Comparison of ENCODE assay signal across 39 cellular contexts in genomic region chr4:71771613-71772012, GRCh38. TPM values are rescaled to one million over a fixed set of nuclear protein-coding genes. Genes with fewer than 3 reads are reported as not detected.
"Had no signal": no experiment of that assay in that cellular context is flagged by ENCODE, and none has a peak within 500 bp of the region (broad histone marks: within the 10 kb centered on the region; RNA-seq: fewer than 3 reads in every experiment).

No MANE protein-coding gene starts in this region.

- H3K9me3 Mint-ChIP-seq: activated CD4-positive, alpha-beta memory T cell treated with anti-CD3 and anti-CD28 coated beads for 36 hours; activated CD4-positive, alpha-beta T cell treated with anti-CD3 and anti-CD28 coated beads, Interleukin-2, amount 10 ng/mL, durations not matched to agents 24 days and 14 days; activated naive CD4-positive, alpha-beta T cell treated with anti-CD3 and anti-CD28 coated beads, Interleukin-2, amount 10 ng/mL, durations not matched to agents 7 days and 5 days; activated naive CD4-positive, alpha-beta T cell treated with anti-CD3 and anti-CD28 coated beads, Interleukin-2, amount 50 U/mL, for 72 hours; activated naive CD8-positive, alpha-beta T cell treated with anti-CD3 and anti-CD28 coated beads, Interleukin-2, amount 10 ng/mL, durations not matched to agents 7 days and 5 days; activated T-helper 1 cell treated with anti-CD3 and anti-CD28 coated beads, Interleukin-12 subunit alpha, Interleukin-12 subunit beta, Interleukin-2, Interleukin-4 antibody, amounts not matched to agents 30 ng/mL and 10 ng/mL and 1 ng/mL, durations not matched to agents 14 hours and 24 hours and 36 hours; activated T-helper 2 cell treated with anti-CD3 and anti-CD28 coated beads, Interferon-gamma antibody, Interleukin-2, Interleukin-4, amounts not matched to agents 10 μg/mL and 5 μg/mL and 100 μg/mL, durations not matched to agents 14 hours and 24 hours and 36 hours; brain; effector memory CD8-positive, alpha-beta T cell had no signal

- H3K36me3 Mint-ChIP-seq: activated CD4-positive, alpha-beta memory T cell treated with anti-CD3 and anti-CD28 coated beads for 36 hours; activated CD8-positive, alpha-beta memory T cell treated with anti-CD3 and anti-CD28 coated beads, Interleukin-2, amount 10 ng/mL, durations not matched to agents 7 days and 5 days; activated naive CD4-positive, alpha-beta T cell treated with anti-CD3 and anti-CD28 coated beads, Interleukin-2, amount 10 ng/mL, durations not matched to agents 7 days and 5 days; activated naive CD4-positive, alpha-beta T cell treated with anti-CD3 and anti-CD28 coated beads, Interleukin-2, amount 50 U/mL, for 72 hours; activated naive CD8-positive, alpha-beta T cell treated with anti-CD3 and anti-CD28 coated beads, Interleukin-2, amount 10 ng/mL, durations not matched to agents 7 days and 5 days; brain had no signal

- H3K27ac Mint-ChIP-seq: activated CD4-positive, alpha-beta memory T cell treated with anti-CD3 and anti-CD28 coated beads for 36 hours; activated CD4-positive, alpha-beta T cell treated with anti-CD3 and anti-CD28 coated beads for 36 hours; activated CD4-positive, alpha-beta T cell treated with anti-CD3 and anti-CD28 coated beads, Interleukin-2, amount 10 ng/mL, durations not matched to agents 24 days and 14 days; activated CD8-positive, alpha-beta memory T cell treated with anti-CD3 and anti-CD28 coated beads, Interleukin-2, amount 10 ng/mL, durations not matched to agents 7 days and 5 days; activated CD8-positive, alpha-beta T cell treated with anti-CD3 and anti-CD28 coated beads, Interleukin-2, amount 10 ng/mL, durations not matched to agents 7 days and 5 days; activated naive CD4-positive, alpha-beta T cell treated with anti-CD3 and anti-CD28 coated beads, Interleukin-2, amount 10 ng/mL, durations not matched to agents 7 days and 5 days; activated naive CD4-positive, alpha-beta T cell treated with anti-CD3 and anti-CD28 coated beads, Interleukin-2, amount 50 U/mL, for 72 hours; activated naive CD8-positive, alpha-beta T cell treated with anti-CD3 and anti-CD28 coated beads, Interleukin-2, amount 10 ng/mL, durations not matched to agents 7 days and 5 days; activated T-helper 1 cell treated with anti-CD3 and anti-CD28 coated beads, Interleukin-12 subunit alpha, Interleukin-12 subunit beta, Interleukin-2, Interleukin-4 antibody, amounts not matched to agents 30 ng/mL and 10 ng/mL and 1 ng/mL, durations not matched to agents 14 hours and 24 hours and 36 hours; activated T-helper 2 cell treated with anti-CD3 and anti-CD28 coated beads, Interferon-gamma antibody, Interleukin-2, Interleukin-4, amounts not matched to agents 10 μg/mL and 5 μg/mL and 100 μg/mL, durations not matched to agents 14 hours and 24 hours and 36 hours; brain; effector memory CD8-positive, alpha-beta T cell had no signal

- H3K36me3 ChIP-seq: ascending aorta, breast epithelium, esophagus squamous epithelium, gastroesophageal sphincter had no signal

- H3K27me3 Mint-ChIP-seq: activated CD4-positive, alpha-beta T cell treated with anti-CD3 and anti-CD28 coated beads, Interleukin-2, amount 10 ng/mL, durations not matched to agents 24 days and 14 days; activated naive CD4-positive, alpha-beta T cell treated with anti-CD3 and anti-CD28 coated beads, Interleukin-2, amount 10 ng/mL, durations not matched to agents 7 days and 5 days; brain had no signal

- H3K9me3 ChIP-seq: ascending aorta, breast epithelium, esophagus squamous epithelium, gastroesophageal sphincter had no signal

- H3K4me1 ChIP-seq: ascending aorta, breast epithelium, esophagus squamous epithelium, gastroesophageal sphincter had no signal

- H3K4me3 ChIP-seq: ascending aorta, breast epithelium, esophagus squamous epithelium, gastroesophageal sphincter had no signal

- DNase-seq: activated CD4-positive, alpha-beta memory T cell treated with anti-CD3 and anti-CD28 coated beads for 36 hours; activated CD4-positive, alpha-beta T cell treated with anti-CD3 and anti-CD28 coated beads for 36 hours; activated CD4-positive, alpha-beta T cell treated with anti-CD3 and anti-CD28 coated beads, Interleukin-2, amount 10 ng/mL, durations not matched to agents 24 days and 14 days; activated CD4-positive, CD25-positive, alpha-beta regulatory T cell; activated CD4-positive, CD25-positive, alpha-beta regulatory T cell treated with anti-CD3 and anti-CD28 coated beads, Interleukin-2, amount 50 U/mL, for 72 hours; activated CD8-positive, alpha-beta memory T cell treated with anti-CD3 and anti-CD28 coated beads, Interleukin-2, amount 10 ng/mL, durations not matched to agents 7 days and 5 days; activated CD8-positive, alpha-beta memory T cell treated with anti-CD3 and anti-CD28 coated beads, Interleukin-2, amount 50 U/mL, for 4 hours; activated CD8-positive, alpha-beta T cell treated with anti-CD3 and anti-CD28 coated beads, Interleukin-2, amount 10 ng/mL, durations not matched to agents 7 days and 5 days; activated gamma-delta T cell; activated naive CD4-positive, alpha-beta T cell; activated naive CD4-positive, alpha-beta T cell treated with anti-CD3 and anti-CD28 coated beads, Interleukin-2, amount 10 ng/mL, durations not matched to agents 7 days and 5 days; activated naive CD8-positive, alpha-beta T cell treated with anti-CD3 and anti-CD28 coated beads, Interleukin-2, amount 10 ng/mL, durations not matched to agents 7 days and 5 days; activated T-cell treated with anti-CD3 and anti-CD28 coated beads, Interleukin-2, amount 50 U/mL, for 1 hour; activated T-cell treated with anti-CD3 and anti-CD28 coated beads, Interleukin-2, amount 50 U/mL, for 48 hours; caudate nucleus; cortex of kidney; dermis blood vessel endothelial cell; effector CD4-positive, alpha-beta T cell; effector memory CD8-positive, alpha-beta T cell; esophagus squamous epithelium; foreskin melanocyte; head of caudate nucleus; T-helper 2 cell had no signal

- H3K4me1 Mint-ChIP-seq: activated CD4-positive, alpha-beta T cell treated with anti-CD3 and anti-CD28 coated beads for 36 hours; activated CD4-positive, alpha-beta T cell treated with anti-CD3 and anti-CD28 coated beads, Interleukin-2, amount 10 ng/mL, durations not matched to agents 24 days and 14 days; activated CD8-positive, alpha-beta memory T cell treated with anti-CD3 and anti-CD28 coated beads, Interleukin-2, amount 10 ng/mL, durations not matched to agents 7 days and 5 days; activated naive CD4-positive, alpha-beta T cell treated with anti-CD3 and anti-CD28 coated beads, Interleukin-2, amount 10 ng/mL, durations not matched to agents 7 days and 5 days had no signal

- ATAC-seq: activated CD4-positive, alpha-beta T cell treated with anti-CD3 and anti-CD28 coated beads for 36 hours; activated CD8-positive, alpha-beta memory T cell treated with anti-CD3 and anti-CD28 coated beads, Interleukin-2, amount 10 ng/mL, durations not matched to agents 7 days and 5 days; activated CD8-positive, alpha-beta T cell treated with anti-CD3 and anti-CD28 coated beads, Interleukin-2, amount 10 ng/mL, durations not matched to agents 7 days and 5 days; activated naive CD4-positive, alpha-beta T cell treated with anti-CD3 and anti-CD28 coated beads, Interleukin-2, amount 50 U/mL, for 72 hours; effector memory CD8-positive, alpha-beta T cell; gastroesophageal sphincter had no signal

- H3K27ac ChIP-seq: ascending aorta, breast epithelium, epithelial cell of prostate, esophagus squamous epithelium, gastroesophageal sphincter had no signal

- H3K27me3 ChIP-seq: ascending aorta, breast epithelium, esophagus squamous epithelium, gastroesophageal sphincter had no signal

- H3K4me3 Mint-ChIP-seq: activated CD4-positive, alpha-beta memory T cell treated with anti-CD3 and anti-CD28 coated beads for 36 hours; activated CD4-positive, alpha-beta T cell treated with anti-CD3 and anti-CD28 coated beads for 36 hours; activated CD4-positive, alpha-beta T cell treated with anti-CD3 and anti-CD28 coated beads, Interleukin-2, amount 10 ng/mL, durations not matched to agents 24 days and 14 days; activated CD8-positive, alpha-beta memory T cell treated with anti-CD3 and anti-CD28 coated beads, Interleukin-2, amount 10 ng/mL, durations not matched to agents 7 days and 5 days; activated CD8-positive, alpha-beta T cell treated with anti-CD3 and anti-CD28 coated beads, Interleukin-2, amount 10 ng/mL, durations not matched to agents 7 days and 5 days; activated naive CD4-positive, alpha-beta T cell treated with anti-CD3 and anti-CD28 coated beads, Interleukin-2, amount 10 ng/mL, durations not matched to agents 7 days and 5 days; activated naive CD8-positive, alpha-beta T cell treated with anti-CD3 and anti-CD28 coated beads, Interleukin-2, amount 10 ng/mL, durations not matched to agents 7 days and 5 days; activated T-helper 1 cell treated with anti-CD3 and anti-CD28 coated beads, Interleukin-12 subunit alpha, Interleukin-12 subunit beta, Interleukin-2, Interleukin-4 antibody, amounts not matched to agents 30 ng/mL and 10 ng/mL and 1 ng/mL, durations not matched to agents 14 hours and 24 hours and 36 hours; brain; effector memory CD8-positive, alpha-beta T cell had no signal

RNA-seq across cellular contexts. Expression of gene GC, which starts 12.3 kb away (rescaled TPM):
- total RNA-seq: activated CD4-positive, alpha-beta memory T cell treated with anti-CD3 and anti-CD28 coated beads for 36 hours; activated CD4-positive, alpha-beta T cell treated with anti-CD3 and anti-CD28 coated beads for 36 hours; activated CD4-positive, alpha-beta T cell treated with anti-CD3 and anti-CD28 coated beads, Interleukin-2, amount 10 ng/mL, durations not matched to agents 24 days and 14 days; activated CD8-positive, alpha-beta memory T cell treated with anti-CD3 and anti-CD28 coated beads for 36 hours; activated CD8-positive, alpha-beta memory T cell treated with anti-CD3 and anti-CD28 coated beads, Interleukin-2, amount 10 ng/mL, durations not matched to agents 7 days and 5 days; activated CD8-positive, alpha-beta T cell treated with anti-CD3 and anti-CD28 coated beads, Interleukin-2, amount 10 ng/mL, durations not matched to agents 7 days and 5 days; activated naive CD4-positive, alpha-beta T cell treated with anti-CD3 and anti-CD28 coated beads, Interleukin-2, amount 50 U/mL, for 72 hours; activated naive CD8-positive, alpha-beta T cell treated with anti-CD3 and anti-CD28 coated beads, Interleukin-2, amount 10 ng/mL, durations not matched to agents 7 days and 5 days; activated T-helper 1 cell treated with anti-CD3 and anti-CD28 coated beads, Interleukin-12 subunit alpha, Interleukin-12 subunit beta, Interleukin-2, Interleukin-4 antibody, amounts not matched to agents 30 ng/mL and 10 ng/mL and 1 ng/mL, durations not matched to agents 14 hours and 24 hours and 36 hours; activated T-helper 2 cell treated with anti-CD3 and anti-CD28 coated beads, Interferon-gamma antibody, Interleukin-2, Interleukin-4, amounts not matched to agents 10 μg/mL and 5 μg/mL and 100 μg/mL, durations not matched to agents 14 hours and 24 hours and 36 hours; breast epithelium; chondrocyte; dermis blood vessel endothelial cell; endothelial cell of umbilical vein; esophagus squamous epithelium; fibroblast of lung; fibroblast of villous mesenchyme; glomerular endothelial cell; T-helper 1 cell treated with Interleukin-12 subunit alpha and Interleukin-12 subunit beta and Interleukin-4 antibody, amounts not matched to agents 30 ng/mL and 1 ng/mL, for 36 hours had no signal
- polyA plus RNA-seq: endothelial cell of umbilical vein, esophagus, fibroblast of lung had no signal
